Comparison of ENCODE assay signal across 16 cellular contexts in genomic region chr5:172434246-172434645, GRCh38. TPM values are rescaled to one million over a fixed set of nuclear protein-coding genes. Genes with fewer than 3 reads are reported as not detected.
A peak's percentile ranks its signal among the peaks of the same experiment; 100 is the strongest.
DNase-seq lines count a peak whose midpoint lies in the region; ATAC-seq and TF ChIP-seq lines count a peak whose summit lies in the region.
"Had no signal": no experiment of that assay in that cellular context is flagged by ENCODE, and none has a peak within 500 bp of the region (broad histone marks: within the 10 kb centered on the region; RNA-seq: fewer than 3 reads in every experiment).

No MANE protein-coding gene starts in this region.

- intact Hi-C loops in breast epithelium (cut with DNase I; ENCODE audit: low total_unique reads) (no loop called here), MCF 10A (cut with micrococcal nuclease) (no loop called here), testis (cut with DNase I; ENCODE audit: low total_unique reads) (no loop called here)

- peaks cover 16 to 17% of the 10 kb centered on the region in 2 donors for H3K4me1 ChIP-seq in breast epithelium
- peaks cover 38% of the 10 kb centered on the region for H3K4me1 ChIP-seq in testis

- H3K27me3 ChIP-seq in breast epithelium (no peaks in the 10 kb centered on the region), testis (no peaks in the 10 kb centered on the region)
- H3K27me3 ChIP-seq: BLaER1 had no signal

- no peak overlapping the region for H3K4me3 Mint-ChIP-seq in MCF 10A (ENCODE audit: unreplicated experiment)
- H3K4me3 Mint-ChIP-seq in activated CD4-positive, alpha-beta memory T cell treated with anti-CD3 and anti-CD28 coated beads, Interleukin-2, amount 10 ng/mL, durations not matched to agents 7 days and 5 days: no peak overlapping the region
- H3K4me3 Mint-ChIP-seq: CD8-positive, alpha-beta memory T cell; HFFc6 had no signal

- no peaks in the 10 kb centered on the region for H3K9me3 Mint-ChIP-seq in MCF 10A (ENCODE audit: unreplicated experiment)
- H3K9me3 Mint-ChIP-seq in activated CD4-positive, alpha-beta memory T cell treated with anti-CD3 and anti-CD28 coated beads, Interleukin-2, amount 10 ng/mL, durations not matched to agents 7 days and 5 days: no peaks in the 10 kb centered on the region
- H3K9me3 Mint-ChIP-seq: CD8-positive, alpha-beta memory T cell; HFFc6 had no signal

- POLR2A ChIA-PET in MCF 10A (lab: Yijun Ruan, JAX): interaction anchor here (0.5 to 2.4 kb wide), 3 partner anchors 11 to 233 kb away, joined by 3 to 10 read pairs (median 4); no protein-coding TSS in a partner anchor
- POLR2A ChIA-PET in activated CD4-positive, alpha-beta memory T cell treated with anti-CD3 and anti-CD28 coated beads, Interleukin-2, amount 10 ng/mL, durations not matched to agents 7 days and 5 days (lab: Charles Lee): no interaction called here

- H3K27ac Mint-ChIP-seq in MCF 10A (ENCODE audit: low read depth, unreplicated experiment): no peak overlapping the region
- no peak overlapping the region for H3K27ac Mint-ChIP-seq in activated CD4-positive, alpha-beta memory T cell treated with anti-CD3 and anti-CD28 coated beads, Interleukin-2, amount 10 ng/mL, durations not matched to agents 7 days and 5 days
- H3K27ac Mint-ChIP-seq: HFFc6 had no signal

- no peak for DNase-seq in breast epithelium (ENCODE audit: low spot score in 2 of 2)
- DNase-seq in MCF 10A (ENCODE audit: unreplicated experiment): no peak
- peak; percentile 21 for DNase-seq in left kidney (ENCODE audit: low read depth, low spot score)
- DNase-seq in testis: no peak
- DNase-seq in activated effector memory CD4-positive, alpha-beta T cell treated with anti-CD3 and anti-CD28 coated beads, Interleukin-2, amount 50 U/mL, for 16 hours: no peak
- no peak for DNase-seq in activated CD4-positive, alpha-beta memory T cell treated with anti-CD3 and anti-CD28 coated beads, Interleukin-2, amount 10 ng/mL, durations not matched to agents 7 days and 5 days
- DNase-seq: Caco-2; CD8-positive, alpha-beta memory T cell; GF-D8; HCEC 1CT; HFFc6 had no signal

- no peak for TF ChIP-seq CTCF in breast epithelium (IDR thresholded peaks at IDR 0.05)
- no peak for TF ChIP-seq CTCF in MCF 10A (IDR thresholded peaks at IDR 0.05; ENCODE audit: unreplicated experiment)
- no peak for TF ChIP-seq CTCF in testis (IDR thresholded peaks at IDR 0.05)

- no peaks in the 10 kb centered on the region for H3K27me3 Mint-ChIP-seq in MCF 10A (ENCODE audit: insufficient read depth, unreplicated experiment)
- peaks cover 5% of the 10 kb centered on the region for H3K27me3 Mint-ChIP-seq in activated CD4-positive, alpha-beta memory T cell treated with anti-CD3 and anti-CD28 coated beads, Interleukin-2, amount 10 ng/mL, durations not matched to agents 7 days and 5 days

- H3K36me3 Mint-ChIP-seq in MCF 10A (ENCODE audit: insufficient read depth, unreplicated experiment): peaks cover 10% of the 10 kb centered on the region
- no peaks in the 10 kb centered on the region for H3K36me3 Mint-ChIP-seq in activated CD4-positive, alpha-beta memory T cell treated with anti-CD3 and anti-CD28 coated beads, Interleukin-2, amount 10 ng/mL, durations not matched to agents 7 days and 5 days (ENCODE audit: low read depth)
- H3K36me3 Mint-ChIP-seq: CD8-positive, alpha-beta memory T cell had no signal

- 58 to 61% methylated on average over 7 of the region's 7 CpGs for WGBS in testis, 2 donors

- TF ChIP-seq POLR2A in breast epithelium (IDR thresholded peaks at IDR 0.05) (no peak), testis (IDR thresholded peaks at IDR 0.05) (no peak)

- no TSS peak for BruUV-seq in MCF 10A (replicated peaks; lab: Mats Ljungman, UMichigan)

- peak overlapping the region; percentile 43 to 81 for H3K27ac ChIP-seq in breast epithelium
- H3K27ac ChIP-seq in testis: peak overlapping the region; percentile 3 to 72
- H3K27ac ChIP-seq: 22Rv1, BLaER1, HL-60 had no signal

- H3K4me3 ChIP-seq in breast epithelium: no peak overlapping the region
- no peak overlapping the region for H3K4me3 ChIP-seq in testis
- H3K4me3 ChIP-seq: BLaER1 had no signal

- H3K9me3 ChIP-seq in breast epithelium: no peaks in the 10 kb centered on the region
- no peaks in the 10 kb centered on the region for H3K9me3 ChIP-seq in testis
- H3K9me3 ChIP-seq: Caco-2 had no signal

- H3K36me3 ChIP-seq in breast epithelium (no peaks in the 10 kb centered on the region), testis (ENCODE audit: low read depth, missing control alignments) (no peaks in the 10 kb centered on the region)

- CTCF ChIA-PET in MCF 10A (lab: Yijun Ruan, JAX): interaction anchor here (0.6 to 16.1 kb wide), 5 partner anchors 12 to 1319 kb away, joined by 3 to 147 read pairs (median 4); no protein-coding TSS in a partner anchor
- CTCF ChIA-PET in activated CD4-positive, alpha-beta memory T cell treated with anti-CD3 and anti-CD28 coated beads, Interleukin-2, amount 10 ng/mL, durations not matched to agents 7 days and 5 days (lab: Charles Lee): interaction anchor here (1.7 kb wide), 1 partner anchor 17 kb away, joined by 12 read pairs; no protein-coding TSS in a partner anchor

- ATAC-seq in GM21529 (IDR thresholded peaks at IDR 0.05; ENCODE audit: unreplicated experiment) (no peak), GM21381 (IDR thresholded peaks at IDR 0.05; ENCODE audit: unreplicated experiment) (no peak)

- H3K4me1 Mint-ChIP-seq in MCF 10A (ENCODE audit: insufficient read depth, unreplicated experiment): peaks cover 29% of the 10 kb centered on the region
- no peaks in the 10 kb centered on the region for H3K4me1 Mint-ChIP-seq in activated CD4-positive, alpha-beta memory T cell treated with anti-CD3 and anti-CD28 coated beads, Interleukin-2, amount 10 ng/mL, durations not matched to agents 7 days and 5 days
- H3K4me1 Mint-ChIP-seq: CD8-positive, alpha-beta memory T cell had no signal

RNA-seq across cellular contexts. Expression of gene SH3PXD2B, which starts 20.1 kb away (rescaled TPM):
- total RNA-seq in breast epithelium (100 to 1,000 TPM in 1 of 3 donors, 10 to 100 TPM in 2; 35.3 to 118 (median 43.9) TPM), MCF 10A (2022) (34.1 and 42.3 TPM in 2 replicates), testis (10 to 100 TPM; 18.3 to 29.4 TPM)
- polyA plus RNA-seq in testis (ENCODE audit: insufficient read depth, low read depth, low replicate concordance): 20.2 TPM
- under 1 TPM; 0.25 TPM for total RNA-seq in activated CD4-positive, alpha-beta memory T cell treated with anti-CD3 and anti-CD28 coated beads, Interleukin-2, amount 10 ng/mL, durations not matched to agents 7 days and 5 days
- polyA plus RNA-seq: CD8-positive, alpha-beta memory T cell had no signal

Comparison
In these comparisons a context has a peak if more than half of its experiments do, and no peak if none do; other contexts are left out.
1. RNA of gene SH3PXD2B, which starts 20.1 kb away (total RNA-seq): 35.3 to 118 TPM in breast epithelium, 34.1 to 42.3 TPM in MCF 10A and 18.3 to 29.4 TPM in testis; 0.25 TPM in activated CD4-positive, alpha-beta memory T cell treated with anti-CD3 and anti-CD28 coated beads, Interleukin-2, amount 10 ng/mL, durations not matched to agents 7 days and 5 days; every median in the first group is over 10 times any median in the second.